Comparison of ENCODE assay signal across 18 cellular contexts in the genomic region with DNA sequence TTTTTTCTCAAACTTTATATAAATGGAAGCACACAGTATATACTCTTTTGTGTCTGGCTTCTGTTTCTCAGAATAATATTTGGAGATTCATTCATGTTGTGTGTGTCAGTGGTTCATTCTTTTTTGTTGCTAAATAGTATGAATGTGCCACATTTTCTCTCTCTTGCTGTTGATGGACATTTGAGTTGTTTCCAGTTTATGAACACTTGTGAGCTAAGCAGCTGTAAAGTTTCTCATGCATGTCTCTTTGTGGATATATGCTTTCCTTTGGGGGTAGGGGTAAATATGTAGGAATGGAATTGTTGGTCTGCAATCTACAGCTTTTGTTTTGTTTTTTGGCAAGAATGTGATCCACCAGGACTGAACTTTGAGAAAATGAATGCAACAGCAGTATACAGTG.
DNase-seq lines count a peak whose midpoint lies in the region; ATAC-seq and TF ChIP-seq lines count a peak whose summit lies in the region.
"Had no signal": no experiment of that assay in that cellular context is flagged by ENCODE, and none has a peak within 500 bp of the region (broad histone marks: within the 10 kb centered on the region; RNA-seq: fewer than 3 reads in every experiment).

No MANE protein-coding gene starts in this region.

- no peaks in the 10 kb centered on the region for H3K36me3 Mint-ChIP-seq in endodermal cell (ENCODE audit: low read depth)
- H3K36me3 Mint-ChIP-seq: CD14-positive monocyte; CD8-positive, alpha-beta T cell; IgD-negative memory B cell had no signal

- H3K27me3 ChIP-seq in right cardiac atrium (ENCODE audit: control insufficient read depth, insufficient read depth) (no peaks in the 10 kb centered on the region), endodermal cell (ENCODE audit: control insufficient read depth, insufficient read depth, low read length, poor library complexity, severe bottlenecking) (no peaks in the 10 kb centered on the region)

- H3K27ac ChIP-seq in right cardiac atrium (ENCODE audit: low read length) = no peak overlapping the region
- H3K27ac ChIP-seq in endodermal cell (ENCODE audit: low read depth, low read length) = no peak overlapping the region

- intact Hi-C loops in right cardiac atrium (cut with DNase I) = no loop called here

- H3K27ac Mint-ChIP-seq in endodermal cell = no peak overlapping the region
- H3K27ac Mint-ChIP-seq: B cell; CD14-positive monocyte; CD8-positive, alpha-beta T cell; H9; IgD-negative memory B cell had no signal

- no peaks in the 10 kb centered on the region for H3K27me3 Mint-ChIP-seq in endodermal cell (ENCODE audit: insufficient read depth)

- H3K9me3 Mint-ChIP-seq in endodermal cell = no peaks in the 10 kb centered on the region
- H3K9me3 Mint-ChIP-seq: CD14-positive monocyte; CD8-positive, alpha-beta T cell; H9 had no signal

- no peak for ATAC-seq in right cardiac atrium
- ATAC-seq: CD8-positive, alpha-beta T cell had no signal

- H3K9me3 ChIP-seq in right cardiac atrium (ENCODE audit: control insufficient read depth, low read length) (no peaks in the 10 kb centered on the region), endodermal cell (ENCODE audit: control insufficient read depth, low read length) (no peaks in the 10 kb centered on the region)

- no peaks in the 10 kb centered on the region for H3K4me1 Mint-ChIP-seq in endodermal cell
- H3K4me1 Mint-ChIP-seq: B cell, CD14-positive monocyte had no signal

- DNase-seq in AG10803 (ENCODE audit: low read depth) = peak; percentile 28
- DNase-seq in NCI-H446 treated with DMSO at 0.1 percent for 48 hours (lab: John Stamatoyannopoulos, UW) = peak; percentile 52
- peak; percentile 25 for DNase-seq in fibroblast of the aortic adventitia (ENCODE audit: low read depth)
- peak; percentile 26 for DNase-seq in renal cortical epithelial cell (ENCODE audit: low read depth)
- DNase-seq in right cardiac atrium = no peak
- no peak for DNase-seq in endodermal cell
- DNase-seq in NCI-H345 (lab: John Stamatoyannopoulos, UW) = no peak
- DNase-seq: 8988T; CD8-positive, alpha-beta T cell; COR-L47; DMS153; DMS79 treated with DMSO at 0.1 percent for 48 hours; EL; GOT3; H9 had no signal

- peaks cover 2% of the 10 kb centered on the region for H3K4me1 ChIP-seq in right cardiac atrium (ENCODE audit: control insufficient read depth, insufficient read depth, low read length)
- no peaks in the 10 kb centered on the region for H3K4me1 ChIP-seq in endodermal cell (ENCODE audit: control insufficient read depth, insufficient read depth, low read length)

- no peaks in the 10 kb centered on the region for H3K36me3 ChIP-seq in endodermal cell (ENCODE audit: control insufficient read depth, insufficient read depth, low read length)

- TF ChIP-seq CTCF in AG10803 (conservative IDR thresholded peaks at IDR 0.05; ENCODE audit: low read length) (no peak), fibroblast of the aortic adventitia (IDR thresholded peaks at IDR 0.05; ENCODE audit: insufficient read depth, low read length) (no peak), endodermal cell (conservative IDR thresholded peaks at IDR 0.05) (no peak)

- H3K4me3 ChIP-seq in AG10803 (ENCODE audit: low read length) (no peak overlapping the region), fibroblast of the aortic adventitia (ENCODE audit: low read depth, low read length) (no peak overlapping the region), right cardiac atrium (ENCODE audit: low read length) (no peak overlapping the region), endodermal cell (ENCODE audit: low read length) (no peak overlapping the region)

- no peak overlapping the region for H3K9ac ChIP-seq in endodermal cell (ENCODE audit: extremely low read depth, low read length, poor library complexity, severe bottlenecking)

- no peak overlapping the region for H3K4me3 Mint-ChIP-seq in endodermal cell
- H3K4me3 Mint-ChIP-seq: B cell; CD14-positive monocyte; CD8-positive, alpha-beta T cell; H9; IgD-negative memory B cell had no signal

Comparison
In these comparisons a context has a peak if more than half of its experiments do, and no peak if none do; other contexts are left out.
1. DNase-seq: peak in AG10803 (single experiment), NCI-H446 treated with DMSO at 0.1 percent for 48 hours (single experiment), fibroblast of the aortic adventitia (single experiment) and renal cortical epithelial cell (single experiment); none in right cardiac atrium (0 of 3), endodermal cell (single experiment) and NCI-H345 (single experiment).